Comparison of ENCODE assay signal across 1 cellular context in genomic region chr20:38806855-38807655, GRCh38.
TF ChIP-seq lines count a peak whose summit lies in the region.

No MANE protein-coding gene starts in this region.

TF ChIP-seq in GM12878, 131 proteins besides CTCF, POLR2A, EP300 and RAD21 (continued from another document and continues in another):
- peak; percentile 71 for TF ChIP-seq TCF12 (IDR thresholded peaks at IDR 0.05; ENCODE audit: low read depth, low read length)
- TF ChIP-seq NR2C2 (IDR thresholded peaks at IDR 0.05; ENCODE audit: borderline replicate concordance, control insufficient read depth, insufficient read length, low read depth) = no peak
- TF ChIP-seq POLR2AphosphoS5 (IDR thresholded peaks at IDR 0.05; ENCODE audit: low read length) = peak; percentile 79
- TF ChIP-seq BHLHE40 (IDR thresholded peaks at IDR 0.05; ENCODE audit: borderline replicate concordance in 1 of 2, low read depth in 2 of 2, low read length in 1 of 2) = no peak
- no peak for TF ChIP-seq NRF1 (conservative IDR thresholded peaks at IDR 0.05; ENCODE audit: low read depth, low read length)
- no peak for TF ChIP-seq CBFB (IDR thresholded peaks at IDR 0.05; ENCODE audit: low read depth)
- TF ChIP-seq ATF2 (IDR thresholded peaks at IDR 0.05; ENCODE audit: low read length) = no peak
- no peak for TF ChIP-seq RELB (IDR thresholded peaks at IDR 0.05; ENCODE audit: low read depth)
- TF ChIP-seq SREBF1 (IDR thresholded peaks at IDR 0.05; ENCODE audit: low read length) = no peak
- TF ChIP-seq, protein P1, sequence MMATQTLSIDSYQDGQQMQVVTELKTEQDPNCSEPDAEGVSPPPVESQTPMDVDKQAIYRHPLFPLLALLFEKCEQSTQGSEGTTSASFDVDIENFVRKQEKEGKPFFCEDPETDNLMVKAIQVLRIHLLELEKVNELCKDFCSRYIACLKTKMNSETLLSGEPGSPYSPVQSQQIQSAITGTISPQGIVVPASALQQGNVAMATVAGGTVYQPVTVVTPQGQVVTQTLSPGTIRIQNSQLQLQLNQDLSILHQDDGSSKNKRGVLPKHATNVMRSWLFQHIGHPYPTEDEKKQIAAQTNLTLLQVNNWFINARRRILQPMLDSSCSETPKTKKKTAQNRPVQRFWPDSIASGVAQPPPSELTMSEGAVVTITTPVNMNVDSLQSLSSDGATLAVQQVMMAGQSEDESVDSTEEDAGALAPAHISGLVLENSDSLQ (IDR thresholded peaks at IDR 0.05) = no peak
- TF ChIP-seq MTA3 (IDR thresholded peaks at IDR 0.05; ENCODE audit: borderline replicate concordance, low read length) = no peak
- no peak for TF ChIP-seq HDAC2 (IDR thresholded peaks at IDR 0.05)
- TF ChIP-seq IRF3 (IDR thresholded peaks at IDR 0.05) = no peak
- no peak for TF ChIP-seq GABPA (IDR thresholded peaks at IDR 0.05; ENCODE audit: low read depth)
- TF ChIP-seq DPF2 (IDR thresholded peaks at IDR 0.05) = no peak
- TF ChIP-seq NFIC (IDR thresholded peaks at IDR 0.05; ENCODE audit: low read depth, low read length) = no peak
- TF ChIP-seq JUND (IDR thresholded peaks at IDR 0.05; ENCODE audit: low read depth, low read length) = no peak
- no peak for TF ChIP-seq SP1 (IDR thresholded peaks at IDR 0.05; ENCODE audit: low read depth, low read length)
- no peak for TF ChIP-seq FOXK2 (IDR thresholded peaks at IDR 0.05)
- no peak for TF ChIP-seq CHD1 (IDR thresholded peaks at IDR 0.05; ENCODE audit: low read depth, low read length)
- no peak for TF ChIP-seq RFX5 (IDR thresholded peaks at IDR 0.05; ENCODE audit: low read depth, low read length)
- TF ChIP-seq CUX1 (IDR thresholded peaks at IDR 0.05; ENCODE audit: insufficient replicate concordance, low read depth, low read length) = no peak
- no peak for TF ChIP-seq SRF (IDR thresholded peaks at IDR 0.05; ENCODE audit: low read depth in 2 of 2, low read length in 2 of 2)
- no peak; the same call in 1 of the 2 replicates for TF ChIP-seq CREM (IDR thresholded peaks at IDR 0.05; ENCODE audit: low read depth)
- TF ChIP-seq RAD51 (IDR thresholded peaks at IDR 0.05) = no peak
- TF ChIP-seq, protein P2, sequence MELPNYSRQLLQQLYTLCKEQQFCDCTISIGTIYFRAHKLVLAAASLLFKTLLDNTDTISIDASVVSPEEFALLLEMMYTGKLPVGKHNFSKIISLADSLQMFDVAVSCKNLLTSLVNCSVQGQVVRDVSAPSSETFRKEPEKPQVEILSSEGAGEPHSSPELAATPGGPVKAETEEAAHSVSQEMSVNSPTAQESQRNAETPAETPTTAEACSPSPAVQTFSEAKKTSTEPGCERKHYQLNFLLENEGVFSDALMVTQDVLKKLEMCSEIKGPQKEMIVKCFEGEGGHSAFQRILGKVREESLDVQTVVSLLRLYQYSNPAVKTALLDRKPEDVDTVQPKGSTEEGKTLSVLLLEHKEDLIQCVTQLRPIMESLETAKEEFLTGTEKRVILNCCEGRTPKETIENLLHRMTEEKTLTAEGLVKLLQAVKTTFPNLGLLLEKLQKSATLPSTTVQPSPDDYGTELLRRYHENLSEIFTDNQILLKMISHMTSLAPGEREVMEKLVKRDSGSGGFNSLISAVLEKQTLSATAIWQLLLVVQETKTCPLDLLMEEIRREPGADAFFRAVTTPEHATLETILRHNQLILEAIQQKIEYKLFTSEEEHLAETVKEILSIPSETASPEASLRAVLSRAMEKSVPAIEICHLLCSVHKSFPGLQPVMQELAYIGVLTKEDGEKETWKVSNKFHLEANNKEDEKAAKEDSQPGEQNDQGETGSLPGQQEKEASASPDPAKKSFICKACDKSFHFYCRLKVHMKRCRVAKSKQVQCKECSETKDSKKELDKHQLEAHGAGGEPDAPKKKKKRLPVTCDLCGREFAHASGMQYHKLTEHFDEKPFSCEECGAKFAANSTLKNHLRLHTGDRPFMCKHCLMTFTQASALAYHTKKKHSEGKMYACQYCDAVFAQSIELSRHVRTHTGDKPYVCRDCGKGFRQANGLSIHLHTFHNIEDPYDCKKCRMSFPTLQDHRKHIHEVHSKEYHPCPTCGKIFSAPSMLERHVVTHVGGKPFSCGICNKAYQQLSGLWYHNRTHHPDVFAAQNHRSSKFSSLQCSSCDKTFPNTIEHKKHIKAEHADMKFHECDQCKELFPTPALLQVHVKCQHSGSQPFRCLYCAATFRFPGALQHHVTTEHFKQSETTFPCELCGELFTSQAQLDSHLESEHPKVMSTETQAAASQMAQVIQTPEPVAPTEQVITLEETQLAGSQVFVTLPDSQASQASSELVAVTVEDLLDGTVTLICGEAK (IDR thresholded peaks at IDR 0.05; ENCODE audit: borderline replicate concordance) = no peak
- no peak for TF ChIP-seq ZBTB33 (IDR thresholded peaks at IDR 0.05)
- TF ChIP-seq PML (IDR thresholded peaks at IDR 0.05; ENCODE audit: low read length) = no peak
- no peak for TF ChIP-seq ZNF217 (IDR thresholded peaks at IDR 0.05)
- TF ChIP-seq EGR1 (IDR thresholded peaks at IDR 0.05; ENCODE audit: borderline replicate concordance in 1 of 2, low read depth in 2 of 2, low read length in 2 of 2) = peak in 1 of 2 experiments; percentile 41; a peak in 1 of 3 replicates
- TF ChIP-seq MYC (IDR thresholded peaks at IDR 0.05; ENCODE audit: insufficient read depth, insufficient read length, insufficient replicate concordance, low read length, severe bottlenecking) = no peak
- no peak for TF ChIP-seq IKZF1 (conservative IDR thresholded peaks at IDR 0.05)
- no peak for TF ChIP-seq BACH1 (IDR thresholded peaks at IDR 0.05; ENCODE audit: borderline replicate concordance)
- TF ChIP-seq SPI1 (IDR thresholded peaks at IDR 0.05; ENCODE audit: borderline replicate concordance, insufficient read depth, low read depth, low read length) = no peak
- no peak for TF ChIP-seq RBBP5 (conservative IDR thresholded peaks at IDR 0.05)
- no peak for TF ChIP-seq YY1 (IDR thresholded peaks at IDR 0.05; ENCODE audit: low read depth, low read length)
- TF ChIP-seq ZNF592 (IDR thresholded peaks at IDR 0.05) = no peak
- no peak for TF ChIP-seq SREBF2 (IDR thresholded peaks at IDR 0.05; ENCODE audit: low read length)
- no peak for TF ChIP-seq SUPT20H (IDR thresholded peaks at IDR 0.05; ENCODE audit: borderline replicate concordance, control insufficient read depth, low read depth, low read length)
